In genomic region chr5:179124853-179125788, GRCh38 we compare ENCODE assay signal across 21 cellular contexts.
DNase-seq lines count a peak whose midpoint lies in the region; ATAC-seq and TF ChIP-seq lines count a peak whose summit lies in the region.
"Had no signal": no experiment of that assay in that cellular context is flagged by ENCODE, and none has a peak within 500 bp of the region (broad histone marks: within the 10 kb centered on the region; RNA-seq: fewer than 3 reads in every experiment).

No MANE protein-coding gene starts in this region.

- H3K27ac Mint-ChIP-seq in activated CD4-positive, alpha-beta memory T cell treated with anti-CD3 and anti-CD28 coated beads for 36 hours: no peak overlapping the region
- no peak overlapping the region for H3K27ac Mint-ChIP-seq in activated CD4-positive, alpha-beta memory T cell treated with anti-CD3 and anti-CD28 coated beads, Interleukin-2, amount 10 ng/mL, durations not matched to agents 7 days and 5 days
- H3K27ac Mint-ChIP-seq in type B pancreatic cell (no peak overlapping the region), GM23338 (no peak overlapping the region)
- H3K27ac Mint-ChIP-seq: B cell; CD4-positive, alpha-beta T cell had no signal

- no peaks in the 10 kb centered on the region for H3K36me3 ChIP-seq in GM23338 (ENCODE audit: insufficient read depth)
- H3K36me3 ChIP-seq: HAP-1, SJCRH30 had no signal

- peaks cover 1% of the 10 kb centered on the region for H3K27me3 Mint-ChIP-seq in activated CD4-positive, alpha-beta memory T cell treated with anti-CD3 and anti-CD28 coated beads for 36 hours
- H3K27me3 Mint-ChIP-seq in activated CD4-positive, alpha-beta memory T cell treated with anti-CD3 and anti-CD28 coated beads, Interleukin-2, amount 10 ng/mL, durations not matched to agents 7 days and 5 days: no peaks in the 10 kb centered on the region
- H3K27me3 Mint-ChIP-seq in type B pancreatic cell: no peaks in the 10 kb centered on the region
- peaks cover 7% of the 10 kb centered on the region for H3K27me3 Mint-ChIP-seq in GM23338 (ENCODE audit: insufficient read depth, low read depth, poor library complexity)
- H3K27me3 Mint-ChIP-seq: B cell; CD4-positive, alpha-beta T cell had no signal

- no peaks in the 10 kb centered on the region for H3K36me3 Mint-ChIP-seq in activated CD4-positive, alpha-beta memory T cell treated with anti-CD3 and anti-CD28 coated beads for 36 hours
- H3K36me3 Mint-ChIP-seq in activated CD4-positive, alpha-beta memory T cell treated with anti-CD3 and anti-CD28 coated beads, Interleukin-2, amount 10 ng/mL, durations not matched to agents 7 days and 5 days (ENCODE audit: low read depth): no peaks in the 10 kb centered on the region
- H3K36me3 Mint-ChIP-seq in type B pancreatic cell (no peaks in the 10 kb centered on the region), GM23338 (ENCODE audit: low read depth) (peaks cover 19% of the 10 kb centered on the region)

- no peak overlapping the region for H3K27ac ChIP-seq in coronary artery
- no peak overlapping the region for H3K27ac ChIP-seq in GM23338 (ENCODE audit: low read depth)
- H3K27ac ChIP-seq: 22Rv1, SJCRH30 had no signal

- DNase-seq in activated CD4-positive, alpha-beta memory T cell treated with anti-CD3 and anti-CD28 coated beads for 36 hours: peak; percentile 3
- no peak for DNase-seq in activated CD4-positive, alpha-beta memory T cell treated with anti-CD3 and anti-CD28 coated beads, Interleukin-2, amount 10 ng/mL, durations not matched to agents 7 days and 5 days
- DNase-seq in coronary artery (ENCODE audit: low spot score) (peak; percentile 55), mesenteric fat pad (ENCODE audit: low spot score) (peak; percentile 75), type B pancreatic cell (ENCODE audit: extremely low spot score, unreplicated experiment) (peak; percentile 63), GM23338 (ENCODE audit: low spot score) (no peak), DMS79 treated with DMSO at 0.1 percent for 48 hours (lab: John Stamatoyannopoulos, UW) (no peak)
- DNase-seq: Calu3; CD4-positive, alpha-beta T cell; DMS53; KBM-7; MV-4-11; NCI-H1417 treated with DMSO at 0.1 percent for 48 hours; NCI-H2029 treated with DMSO at 0.1 percent for 48 hours; NCI-H748 treated with DMSO at 0.1 percent for 48 hours; OCI-M1; SJCRH30 had no signal

- intact Hi-C loops in activated CD4-positive, alpha-beta memory T cell treated with anti-CD3 and anti-CD28 coated beads for 36 hours (cut with micrococcal nuclease): no loop called here

- no peak for TF ChIP-seq CTCF in coronary artery (IDR thresholded peaks at IDR 0.05)
- TF ChIP-seq CTCF in type B pancreatic cell (conservative IDR thresholded peaks at IDR 0.05): no peak
- no peak for TF ChIP-seq CTCF in GM23338 (conservative IDR thresholded peaks at IDR 0.05; ENCODE audit: low read depth in 2 of 2)

- H3K79me2 ChIP-seq in GM23338 (replicated peaks; ENCODE audit: insufficient read depth): no peaks in the 10 kb centered on the region

- no peaks in the 10 kb centered on the region for H3F3A ChIP-seq in GM23338 (replicated peaks; ENCODE audit: low read depth)

- POLR2A ChIA-PET in activated CD4-positive, alpha-beta memory T cell treated with anti-CD3 and anti-CD28 coated beads for 36 hours (lab: Charles Lee): interaction anchor here (0.7 kb wide), 1 partner anchor 9 kb away, joined by 3 read pairs; no protein-coding TSS in a partner anchor
- POLR2A ChIA-PET in activated CD4-positive, alpha-beta memory T cell treated with anti-CD3 and anti-CD28 coated beads, Interleukin-2, amount 10 ng/mL, durations not matched to agents 7 days and 5 days (lab: Charles Lee): no interaction called here

- no peak overlapping the region for H2AFZ ChIP-seq in GM23338

- H3K4me3 ChIP-seq in coronary artery (no peak overlapping the region), GM23338 (no peak overlapping the region)
- H3K4me3 ChIP-seq: HAP-1, SJCRH30 had no signal

- H3K4me2 ChIP-seq in GM23338: no peak overlapping the region

- CTCF ChIA-PET in activated CD4-positive, alpha-beta memory T cell treated with anti-CD3 and anti-CD28 coated beads for 36 hours (lab: Charles Lee): no interaction called here
- CTCF ChIA-PET in activated CD4-positive, alpha-beta memory T cell treated with anti-CD3 and anti-CD28 coated beads, Interleukin-2, amount 10 ng/mL, durations not matched to agents 7 days and 5 days (lab: Charles Lee): no interaction called here

- H3K4me1 Mint-ChIP-seq in activated CD4-positive, alpha-beta memory T cell treated with anti-CD3 and anti-CD28 coated beads for 36 hours (ENCODE audit: low read depth): no peaks in the 10 kb centered on the region
- no peaks in the 10 kb centered on the region for H3K4me1 Mint-ChIP-seq in activated CD4-positive, alpha-beta memory T cell treated with anti-CD3 and anti-CD28 coated beads, Interleukin-2, amount 10 ng/mL, durations not matched to agents 7 days and 5 days
- H3K4me1 Mint-ChIP-seq in type B pancreatic cell (ENCODE audit: unreplicated experiment) (no peaks in the 10 kb centered on the region), GM23338 (no peaks in the 10 kb centered on the region; the same call in 2 of the 3 replicates)
- H3K4me1 Mint-ChIP-seq: B cell had no signal

- H3K4me1 ChIP-seq in GM23338 (ENCODE audit: insufficient read depth): no peaks in the 10 kb centered on the region
- H3K4me1 ChIP-seq: HAP-1, SJCRH30 had no signal

- no peaks in the 10 kb centered on the region for H4K20me1 ChIP-seq in GM23338 (replicated peaks; ENCODE audit: insufficient read depth)

- H3K9me2 ChIP-seq in GM23338 (ENCODE audit: insufficient read depth): no peaks in the 10 kb centered on the region

- H3K27me3 ChIP-seq in GM23338 (ENCODE audit: insufficient read depth): no peaks in the 10 kb centered on the region
- H3K27me3 ChIP-seq: SJCRH30 had no signal

- H3K9me3 Mint-ChIP-seq in activated CD4-positive, alpha-beta memory T cell treated with anti-CD3 and anti-CD28 coated beads for 36 hours: no peaks in the 10 kb centered on the region
- H3K9me3 Mint-ChIP-seq in activated CD4-positive, alpha-beta memory T cell treated with anti-CD3 and anti-CD28 coated beads, Interleukin-2, amount 10 ng/mL, durations not matched to agents 7 days and 5 days: peaks cover 2% of the 10 kb centered on the region
- peaks cover 1% of the 10 kb centered on the region for H3K9me3 Mint-ChIP-seq in type B pancreatic cell
- H3K9me3 Mint-ChIP-seq in GM23338: peaks cover 75% of the 10 kb centered on the region
- H3K9me3 Mint-ChIP-seq: CD4-positive, alpha-beta T cell had no signal

- H3K4me3 Mint-ChIP-seq in activated CD4-positive, alpha-beta memory T cell treated with anti-CD3 and anti-CD28 coated beads for 36 hours: no peak overlapping the region
- H3K4me3 Mint-ChIP-seq in activated CD4-positive, alpha-beta memory T cell treated with anti-CD3 and anti-CD28 coated beads, Interleukin-2, amount 10 ng/mL, durations not matched to agents 7 days and 5 days: no peak overlapping the region
- H3K4me3 Mint-ChIP-seq in type B pancreatic cell (no peak overlapping the region), GM23338 (no peak overlapping the region)
- H3K4me3 Mint-ChIP-seq: B cell; CD4-positive, alpha-beta T cell had no signal

- no peak for ATAC-seq in GM23338
- ATAC-seq in HG03159 (IDR thresholded peaks at IDR 0.05; ENCODE audit: unreplicated experiment): no peak

TF ChIP-seq in GM23338, 12 proteins besides CTCF, POLR2A, EP300 and RAD21 (continues in another document):
- no peak for TF ChIP-seq JUNB (IDR thresholded peaks at IDR 0.05; ENCODE audit: unreplicated experiment)
- TF ChIP-seq, protein P1, sequence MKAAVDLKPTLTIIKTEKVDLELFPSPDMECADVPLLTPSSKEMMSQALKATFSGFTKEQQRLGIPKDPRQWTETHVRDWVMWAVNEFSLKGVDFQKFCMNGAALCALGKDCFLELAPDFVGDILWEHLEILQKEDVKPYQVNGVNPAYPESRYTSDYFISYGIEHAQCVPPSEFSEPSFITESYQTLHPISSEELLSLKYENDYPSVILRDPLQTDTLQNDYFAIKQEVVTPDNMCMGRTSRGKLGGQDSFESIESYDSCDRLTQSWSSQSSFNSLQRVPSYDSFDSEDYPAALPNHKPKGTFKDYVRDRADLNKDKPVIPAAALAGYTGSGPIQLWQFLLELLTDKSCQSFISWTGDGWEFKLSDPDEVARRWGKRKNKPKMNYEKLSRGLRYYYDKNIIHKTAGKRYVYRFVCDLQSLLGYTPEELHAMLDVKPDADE (IDR thresholded peaks at IDR 0.05): no peak
- no peak for TF ChIP-seq NANOG (IDR thresholded peaks at IDR 0.05; ENCODE audit: borderline replicate concordance)
- no peak for TF ChIP-seq POLR2AphosphoS5 (IDR thresholded peaks at IDR 0.05; ENCODE audit: low read depth)
- no peak for TF ChIP-seq EZH2 (IDR thresholded peaks at IDR 0.05; ENCODE audit: low read depth, unreplicated experiment)
- TF ChIP-seq STAT1 (IDR thresholded peaks at IDR 0.05; ENCODE audit: unreplicated experiment): no peak
- no peak for TF ChIP-seq REST (IDR thresholded peaks at IDR 0.05; ENCODE audit: unreplicated experiment)
- TF ChIP-seq EZH2phosphoT487 (IDR thresholded peaks at IDR 0.05; ENCODE audit: unreplicated experiment): no peak
- TF ChIP-seq ZNF331 (CRISPR knock-in tag; IDR thresholded peaks at IDR 0.05; ENCODE audit: low read depth): no peak
- no peak for TF ChIP-seq CREB1 (CRISPR knock-in tag; IDR thresholded peaks at IDR 0.05; ENCODE audit: low read depth)

Comparison
In these comparisons a context has a peak if more than half of its experiments do, and no peak if none do; other contexts are left out.
1. DNase-seq: peak in activated CD4-positive, alpha-beta memory T cell treated with anti-CD3 and anti-CD28 coated beads for 36 hours (single experiment), coronary artery (single experiment), mesenteric fat pad (single experiment) and type B pancreatic cell (single experiment); none in activated CD4-positive, alpha-beta memory T cell treated with anti-CD3 and anti-CD28 coated beads, Interleukin-2, amount 10 ng/mL, durations not matched to agents 7 days and 5 days (single experiment), GM23338 (single experiment) and DMS79 treated with DMSO at 0.1 percent for 48 hours (single experiment).